ENCODE assay signal across 2 cellular contexts in genomic region chr5:112016980-112017379, GRCh38.
TF ChIP-seq lines count a peak whose summit lies in the region.

No MANE protein-coding gene starts in this region.

TF ChIP-seq in IMR-90, 13 proteins besides CTCF, POLR2A, EP300 and RAD21:
- TF ChIP-seq ELK1 (IDR thresholded peaks at IDR 0.05; ENCODE audit: borderline replicate concordance, low read depth, low read length) (no peak), MAFK (IDR thresholded peaks at IDR 0.05; ENCODE audit: low read depth, low read length) (peak; percentile 26; the same call in 1 of the 2 replicates)

TF ChIP-seq in H1, 55 proteins besides CTCF, POLR2A, EP300 and RAD21:
- no peak for TF ChIP-seq NRF1 (IDR thresholded peaks at IDR 0.05; ENCODE audit: low read depth, low read length)
- TF ChIP-seq USF2 (IDR thresholded peaks at IDR 0.05; ENCODE audit: low read length): no peak
- no peak for TF ChIP-seq CHD1 (IDR thresholded peaks at IDR 0.05; ENCODE audit: low read depth, low read length)
- no peak for TF ChIP-seq SP2 (IDR thresholded peaks at IDR 0.05; ENCODE audit: low read length)
- TF ChIP-seq CHD7 (IDR thresholded peaks at IDR 0.05; ENCODE audit: insufficient replicate concordance, low read length): no peak
- TF ChIP-seq POLR2AphosphoS5 (IDR thresholded peaks at IDR 0.05; ENCODE audit: low read depth, low read length): no peak
